Comparison of ENCODE assay signal across 1 cellular context in the genomic region with DNA sequence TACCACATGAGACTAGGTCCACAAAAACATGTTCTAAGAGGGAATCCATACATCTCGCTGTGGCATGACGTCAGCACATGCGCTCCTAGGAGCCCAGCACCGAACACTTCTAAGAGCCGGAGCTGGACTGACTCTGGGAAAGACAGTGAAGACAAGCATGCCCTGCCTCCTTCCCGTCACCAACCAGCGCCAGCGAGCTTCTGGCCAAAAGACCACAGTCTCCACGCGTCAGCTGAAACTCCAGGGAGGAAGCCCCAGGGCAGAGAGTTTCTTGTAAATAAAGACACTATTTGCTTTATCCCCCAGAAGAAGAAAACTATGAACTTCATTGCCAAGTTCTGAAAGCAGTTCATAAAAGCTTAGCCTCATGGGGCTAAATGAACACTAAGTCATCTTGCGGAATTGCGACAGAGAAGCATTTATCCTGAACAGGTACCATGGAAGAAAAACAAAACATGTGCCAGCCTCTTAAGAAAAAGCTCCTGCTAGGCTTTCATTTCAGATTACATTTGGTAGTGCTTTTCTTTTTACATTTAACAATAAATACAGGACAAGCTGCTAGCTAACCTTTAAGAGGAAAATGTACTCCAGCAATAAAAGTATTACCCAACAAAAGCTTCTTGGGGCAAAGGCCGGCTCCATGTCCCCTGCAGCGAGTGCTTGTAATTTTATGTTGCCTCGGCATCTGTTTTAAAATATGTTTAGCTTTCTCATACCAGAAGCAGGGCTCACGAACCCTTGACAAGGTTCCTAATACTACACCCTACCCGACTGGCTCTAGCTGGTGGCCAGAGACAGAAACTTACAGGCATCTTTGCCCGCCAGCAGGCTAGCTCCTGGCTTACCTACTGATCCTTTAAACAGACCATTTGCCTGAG.
TF ChIP-seq lines count a peak whose summit lies in the region.

No MANE protein-coding gene starts in this region.

TF ChIP-seq in HEK293, 187 proteins besides CTCF, POLR2A, EP300 and RAD21 (continued from another document):
- TF ChIP-seq ZBTB7A (tag by site-specific recombination; IDR thresholded peaks at IDR 0.05; ENCODE audit: low read depth) (no peak), ZIC2 (tag by site-specific recombination; IDR thresholded peaks at IDR 0.05) (peak; percentile 81), ZNF324 (tag by site-specific recombination; IDR thresholded peaks at IDR 0.05) (no peak), RBAK (tag by site-specific recombination; IDR thresholded peaks at IDR 0.05) (peak; percentile 68; the same call in 1 of the 2 replicates), ZNF394 (tag by site-specific recombination; IDR thresholded peaks at IDR 0.05; ENCODE audit: borderline replicate concordance) (no peak), ZNF600 (tag by site-specific recombination; IDR thresholded peaks at IDR 0.05) (0 out of 2 replicates have a peak, but pooled peaks have one; percentile 77), ZSCAN30 (tag by site-specific recombination; IDR thresholded peaks at IDR 0.05) (peak; percentile 63), SCRT2 (tag by site-specific recombination; IDR thresholded peaks at IDR 0.05) (0 out of 2 replicates have a peak, but pooled peaks have one; percentile 12), ZNF837 (tag by site-specific recombination; IDR thresholded peaks at IDR 0.05) (no peak), ZNF426 (tag by site-specific recombination; IDR thresholded peaks at IDR 0.05) (no peak), SP7 (tag by site-specific recombination; IDR thresholded peaks at IDR 0.05) (0 out of 2 replicates have a peak, but pooled peaks have one; percentile 0), ZNF221 (tag by site-specific recombination; IDR thresholded peaks at IDR 0.05; ENCODE audit: borderline replicate concordance) (no peak), ZNF555 (tag by site-specific recombination; conservative IDR thresholded peaks at IDR 0.05) (no peak), ZNF660 (tag by site-specific recombination; IDR thresholded peaks at IDR 0.05) (peak; percentile 20; the same call in 1 of the 2 replicates), ZNF366 (tag by site-specific recombination; conservative IDR thresholded peaks at IDR 0.05) (no peak), IKZF3 (tag by site-specific recombination; IDR thresholded peaks at IDR 0.05) (0 out of 2 replicates have a peak, but pooled peaks have one; percentile 14), GLIS1 (tag by site-specific recombination; IDR thresholded peaks at IDR 0.05) (peak; percentile 88), ZNF76 (tag by site-specific recombination; IDR thresholded peaks at IDR 0.05; ENCODE audit: borderline replicate concordance, low read depth) (no peak), BCL11A (tag by site-specific recombination; IDR thresholded peaks at IDR 0.05; ENCODE audit: low read depth) (no peak), ZNF626 (tag by site-specific recombination; IDR thresholded peaks at IDR 0.05) (no peak), MZF1 (tag by site-specific recombination; IDR thresholded peaks at IDR 0.05; ENCODE audit: borderline replicate concordance) (no peak), ZNF146 (tag by site-specific recombination; IDR thresholded peaks at IDR 0.05) (no peak), ZNF174 (tag by site-specific recombination; IDR thresholded peaks at IDR 0.05) (no peak), ZNF561 (tag by site-specific recombination; IDR thresholded peaks at IDR 0.05; ENCODE audit: borderline replicate concordance) (peak; percentile 75; the same call in 1 of the 2 replicates), YY2 (tag by site-specific recombination; IDR thresholded peaks at IDR 0.05) (no peak), ZNF10 (tag by site-specific recombination; IDR thresholded peaks at IDR 0.05) (no peak)
- TF ChIP-seq, protein P1, sequence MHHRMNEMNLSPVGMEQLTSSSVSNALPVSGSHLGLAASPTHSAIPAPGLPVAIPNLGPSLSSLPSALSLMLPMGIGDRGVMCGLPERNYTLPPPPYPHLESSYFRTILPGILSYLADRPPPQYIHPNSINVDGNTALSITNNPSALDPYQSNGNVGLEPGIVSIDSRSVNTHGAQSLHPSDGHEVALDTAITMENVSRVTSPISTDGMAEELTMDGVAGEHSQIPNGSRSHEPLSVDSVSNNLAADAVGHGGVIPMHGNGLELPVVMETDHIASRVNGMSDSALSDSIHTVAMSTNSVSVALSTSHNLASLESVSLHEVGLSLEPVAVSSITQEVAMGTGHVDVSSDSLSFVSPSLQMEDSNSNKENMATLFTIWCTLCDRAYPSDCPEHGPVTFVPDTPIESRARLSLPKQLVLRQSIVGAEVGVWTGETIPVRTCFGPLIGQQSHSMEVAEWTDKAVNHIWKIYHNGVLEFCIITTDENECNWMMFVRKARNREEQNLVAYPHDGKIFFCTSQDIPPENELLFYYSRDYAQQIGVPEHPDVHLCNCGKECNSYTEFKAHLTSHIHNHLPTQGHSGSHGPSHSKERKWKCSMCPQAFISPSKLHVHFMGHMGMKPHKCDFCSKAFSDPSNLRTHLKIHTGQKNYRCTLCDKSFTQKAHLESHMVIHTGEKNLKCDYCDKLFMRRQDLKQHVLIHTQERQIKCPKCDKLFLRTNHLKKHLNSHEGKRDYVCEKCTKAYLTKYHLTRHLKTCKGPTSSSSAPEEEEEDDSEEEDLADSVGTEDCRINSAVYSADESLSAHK (tag by site-specific recombination; IDR thresholded peaks at IDR 0.05) = peak; percentile 74
- TF ChIP-seq, protein P2, sequence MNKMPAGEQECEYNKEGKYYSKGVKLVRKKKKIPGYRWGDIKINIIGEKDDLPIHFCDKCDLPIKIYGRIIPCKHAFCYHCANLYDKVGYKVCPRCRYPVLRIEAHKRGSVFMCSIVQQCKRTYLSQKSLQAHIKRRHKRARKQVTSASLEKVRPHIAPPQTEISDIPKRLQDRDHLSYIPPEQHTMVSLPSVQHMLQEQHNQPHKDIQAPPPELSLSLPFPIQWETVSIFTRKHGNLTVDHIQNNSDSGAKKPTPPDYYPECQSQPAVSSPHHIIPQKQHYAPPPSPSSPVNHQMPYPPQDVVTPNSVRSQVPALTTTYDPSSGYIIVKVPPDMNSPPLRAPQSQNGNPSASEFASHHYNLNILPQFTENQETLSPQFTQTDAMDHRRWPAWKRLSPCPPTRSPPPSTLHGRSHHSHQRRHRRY (tag by site-specific recombination; IDR thresholded peaks at IDR 0.05) = no peak
- TF ChIP-seq, protein P3, sequence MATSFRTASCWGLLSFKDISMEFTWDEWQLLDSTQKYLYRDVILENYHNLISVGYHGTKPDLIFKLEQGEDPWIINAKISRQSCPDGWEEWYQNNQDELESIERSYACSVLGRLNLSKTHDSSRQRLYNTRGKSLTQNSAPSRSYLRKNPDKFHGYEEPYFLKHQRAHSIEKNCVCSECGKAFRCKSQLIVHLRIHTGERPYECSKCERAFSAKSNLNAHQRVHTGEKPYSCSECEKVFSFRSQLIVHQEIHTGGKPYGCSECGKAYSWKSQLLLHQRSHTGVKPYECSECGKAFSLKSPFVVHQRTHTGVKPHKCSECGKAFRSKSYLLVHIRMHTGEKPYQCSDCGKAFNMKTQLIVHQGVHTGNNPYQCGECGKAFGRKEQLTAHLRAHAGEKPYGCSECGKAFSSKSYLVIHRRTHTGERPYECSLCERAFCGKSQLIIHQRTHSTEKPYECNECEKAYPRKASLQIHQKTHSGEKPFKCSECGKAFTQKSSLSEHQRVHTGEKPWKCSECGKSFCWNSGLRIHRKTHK (tag by site-specific recombination; IDR thresholded peaks at IDR 0.05) = no peak
- TF ChIP-seq, protein P4, sequence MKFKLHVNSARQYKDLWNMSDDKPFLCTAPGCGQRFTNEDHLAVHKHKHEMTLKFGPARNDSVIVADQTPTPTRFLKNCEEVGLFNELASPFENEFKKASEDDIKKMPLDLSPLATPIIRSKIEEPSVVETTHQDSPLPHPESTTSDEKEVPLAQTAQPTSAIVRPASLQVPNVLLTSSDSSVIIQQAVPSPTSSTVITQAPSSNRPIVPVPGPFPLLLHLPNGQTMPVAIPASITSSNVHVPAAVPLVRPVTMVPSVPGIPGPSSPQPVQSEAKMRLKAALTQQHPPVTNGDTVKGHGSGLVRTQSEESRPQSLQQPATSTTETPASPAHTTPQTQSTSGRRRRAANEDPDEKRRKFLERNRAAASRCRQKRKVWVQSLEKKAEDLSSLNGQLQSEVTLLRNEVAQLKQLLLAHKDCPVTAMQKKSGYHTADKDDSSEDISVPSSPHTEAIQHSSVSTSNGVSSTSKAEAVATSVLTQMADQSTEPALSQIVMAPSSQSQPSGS (tag by site-specific recombination; IDR thresholded peaks at IDR 0.05; ENCODE audit: low read depth) = peak; percentile 92
- TF ChIP-seq, protein P5, sequence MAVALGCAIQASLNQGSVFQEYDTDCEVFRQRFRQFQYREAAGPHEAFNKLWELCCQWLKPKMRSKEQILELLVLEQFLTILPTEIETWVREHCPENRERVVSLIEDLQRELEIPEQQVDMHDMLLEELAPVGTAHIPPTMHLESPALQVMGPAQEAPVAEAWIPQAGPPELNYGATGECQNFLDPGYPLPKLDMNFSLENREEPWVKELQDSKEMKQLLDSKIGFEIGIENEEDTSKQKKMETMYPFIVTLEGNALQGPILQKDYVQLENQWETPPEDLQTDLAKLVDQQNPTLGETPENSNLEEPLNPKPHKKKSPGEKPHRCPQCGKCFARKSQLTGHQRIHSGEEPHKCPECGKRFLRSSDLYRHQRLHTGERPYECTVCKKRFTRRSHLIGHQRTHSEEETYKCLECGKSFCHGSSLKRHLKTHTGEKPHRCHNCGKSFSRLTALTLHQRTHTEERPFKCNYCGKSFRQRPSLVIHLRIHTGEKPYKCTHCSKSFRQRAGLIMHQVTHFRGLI (tag by site-specific recombination; IDR thresholded peaks at IDR 0.05) = no peak
- TF ChIP-seq, protein P6, sequence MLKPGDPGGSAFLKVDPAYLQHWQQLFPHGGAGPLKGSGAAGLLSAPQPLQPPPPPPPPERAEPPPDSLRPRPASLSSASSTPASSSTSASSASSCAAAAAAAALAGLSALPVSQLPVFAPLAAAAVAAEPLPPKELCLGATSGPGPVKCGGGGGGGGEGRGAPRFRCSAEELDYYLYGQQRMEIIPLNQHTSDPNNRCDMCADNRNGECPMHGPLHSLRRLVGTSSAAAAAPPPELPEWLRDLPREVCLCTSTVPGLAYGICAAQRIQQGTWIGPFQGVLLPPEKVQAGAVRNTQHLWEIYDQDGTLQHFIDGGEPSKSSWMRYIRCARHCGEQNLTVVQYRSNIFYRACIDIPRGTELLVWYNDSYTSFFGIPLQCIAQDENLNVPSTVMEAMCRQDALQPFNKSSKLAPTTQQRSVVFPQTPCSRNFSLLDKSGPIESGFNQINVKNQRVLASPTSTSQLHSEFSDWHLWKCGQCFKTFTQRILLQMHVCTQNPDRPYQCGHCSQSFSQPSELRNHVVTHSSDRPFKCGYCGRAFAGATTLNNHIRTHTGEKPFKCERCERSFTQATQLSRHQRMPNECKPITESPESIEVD (tag by site-specific recombination; IDR thresholded peaks at IDR 0.05) = peak; percentile 89
